Comparison of ENCODE assay signal across 21 cellular contexts in the genomic region with DNA sequence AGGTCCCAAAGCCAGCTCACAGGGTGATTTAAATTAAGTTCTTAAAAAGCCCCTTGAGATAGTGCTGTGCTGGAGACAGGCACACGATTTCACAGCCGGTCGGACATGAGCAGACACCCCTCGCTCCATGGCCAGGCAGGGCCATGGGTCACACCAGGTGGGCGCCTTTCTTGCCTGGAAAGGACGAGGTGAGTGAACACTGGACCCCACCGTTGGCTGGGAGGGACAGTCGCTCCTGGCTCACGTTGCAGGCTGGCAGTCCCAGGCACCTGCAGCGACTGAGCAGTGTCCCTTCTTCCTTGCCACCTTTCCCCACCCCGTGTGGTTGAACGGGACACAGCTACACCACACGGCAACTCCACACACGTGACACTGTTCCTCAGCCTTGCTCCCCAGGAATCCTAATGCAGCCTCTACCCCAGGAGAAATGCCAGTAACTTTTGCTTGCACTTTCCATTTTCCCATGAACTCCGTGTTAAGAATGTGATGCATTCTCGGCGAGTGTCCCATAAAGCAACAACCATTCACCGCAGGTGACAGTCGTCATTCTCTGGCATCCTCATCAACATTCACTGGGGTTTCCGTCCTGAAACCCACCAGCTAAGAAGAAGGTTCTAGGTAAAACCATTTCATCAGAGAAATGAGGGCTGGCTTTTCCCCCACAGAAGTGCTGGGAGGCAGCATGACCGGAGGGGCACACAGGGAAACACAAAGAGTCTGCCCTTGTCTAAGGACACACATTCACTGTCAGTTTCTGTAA.
DNase-seq lines count a peak whose midpoint lies in the region; ATAC-seq and TF ChIP-seq lines count a peak whose summit lies in the region.
"Had no signal": no experiment of that assay in that cellular context is flagged by ENCODE, and none has a peak within 500 bp of the region (broad histone marks: within the 10 kb centered on the region; RNA-seq: fewer than 3 reads in every experiment).

No MANE protein-coding gene starts in this region.

- TF ChIP-seq CTCF in smooth muscle cell (IDR thresholded peaks at IDR 0.05; ENCODE audit: borderline replicate concordance, insufficient read depth, poor library complexity, severe bottlenecking) = no peak

- H3K27ac ChIP-seq in smooth muscle cell (ENCODE audit: low read depth) = no peak overlapping the region
- H3K27ac ChIP-seq: lower lobe of right lung, neural progenitor cell, suprapubic skin, vagina had no signal

- POLR2A ChIA-PET in activated CD8-positive, alpha-beta T cell treated with anti-CD3 and anti-CD28 coated beads, Interleukin-2, amount 10 ng/mL, durations not matched to agents 7 days and 5 days (lab: Charles Lee) = no interaction called here

- H3K36me3 Mint-ChIP-seq in activated naive CD4-positive, alpha-beta T cell treated with anti-CD3 and anti-CD28 coated beads, Interleukin-2, amount 50 U/mL, for 72 hours = no peaks in the 10 kb centered on the region
- H3K36me3 Mint-ChIP-seq in activated CD8-positive, alpha-beta T cell treated with anti-CD3 and anti-CD28 coated beads, Interleukin-2, amount 10 ng/mL, durations not matched to agents 7 days and 5 days (ENCODE audit: low read depth) = no peaks in the 10 kb centered on the region
- H3K36me3 Mint-ChIP-seq: CD14-positive monocyte had no signal

- no peaks in the 10 kb centered on the region for H3K4me1 ChIP-seq in smooth muscle cell (ENCODE audit: low read depth)
- H3K4me1 ChIP-seq: lower lobe of right lung, neural progenitor cell, suprapubic skin, vagina had no signal

- H4K20me1 ChIP-seq in smooth muscle cell (ENCODE audit: low read depth) = no peaks in the 10 kb centered on the region

- CTCF ChIA-PET in activated CD8-positive, alpha-beta T cell treated with anti-CD3 and anti-CD28 coated beads, Interleukin-2, amount 10 ng/mL, durations not matched to agents 7 days and 5 days (lab: Charles Lee) = interaction anchor here (1.9 kb wide), 1 partner anchor 23 kb away, joined by 6 read pairs; no protein-coding TSS in a partner anchor

- H3K79me2 ChIP-seq in smooth muscle cell (ENCODE audit: low read depth) = no peaks in the 10 kb centered on the region

- H3K27me3 Mint-ChIP-seq in activated CD8-positive, alpha-beta T cell treated with anti-CD3 and anti-CD28 coated beads, Interleukin-2, amount 10 ng/mL, durations not matched to agents 7 days and 5 days (ENCODE audit: low read depth) = peaks cover 4% of the 10 kb centered on the region

- H3K9me3 Mint-ChIP-seq in activated naive CD4-positive, alpha-beta T cell treated with anti-CD3 and anti-CD28 coated beads, Interleukin-2, amount 50 U/mL, for 72 hours = no peaks in the 10 kb centered on the region
- no peaks in the 10 kb centered on the region for H3K9me3 Mint-ChIP-seq in activated CD8-positive, alpha-beta T cell treated with anti-CD3 and anti-CD28 coated beads, Interleukin-2, amount 10 ng/mL, durations not matched to agents 7 days and 5 days (ENCODE audit: insufficient read depth)
- H3K9me3 Mint-ChIP-seq: H9, neural progenitor cell had no signal

- H3K9ac ChIP-seq in smooth muscle cell (ENCODE audit: low read depth) = no peak overlapping the region
- H3K9ac ChIP-seq: neural progenitor cell had no signal

- peak overlapping the region; percentile 68 for H3K4me3 Mint-ChIP-seq in activated CD8-positive, alpha-beta T cell treated with anti-CD3 and anti-CD28 coated beads, Interleukin-2, amount 10 ng/mL, durations not matched to agents 7 days and 5 days
- H3K4me3 Mint-ChIP-seq: CD14-positive monocyte, H9, neural progenitor cell had no signal

- H3K9me3 ChIP-seq in smooth muscle cell (replicated peaks; ENCODE audit: low read depth) = no peaks in the 10 kb centered on the region
- H3K9me3 ChIP-seq: lower lobe of right lung, suprapubic skin, vagina had no signal

- no peak for DNase-seq in activated naive CD4-positive, alpha-beta T cell treated with anti-CD3 and anti-CD28 coated beads, Interleukin-2, amount 50 U/mL, for 72 hours (ENCODE audit: low spot score in 2 of 2)
- no peak for DNase-seq in activated naive CD4-positive, alpha-beta T cell treated with Interleukin-2 at 50 U/mL for 16 hours
- DNase-seq in activated CD8-positive, alpha-beta T cell treated with anti-CD3 and anti-CD28 coated beads, Interleukin-2, amount 10 ng/mL, durations not matched to agents 7 days and 5 days = peak; percentile 40
- peak; percentile 12 for DNase-seq in kidney tubule cell (ENCODE audit: low spot score)
- DNase-seq in NCI-H2081 treated with DMSO at 0.1 percent for 48 hours (lab: John Stamatoyannopoulos, UW) = no peak
- no peak for DNase-seq in sciatic nerve (ENCODE audit: low spot score)
- DNase-seq in smooth muscle cell (lab: John Stamatoyannopoulos, UW; ENCODE audit: unreplicated experiment) = no peak
- DNase-seq: activated gamma-delta T cell treated with Interleukin-2 at 50 U/mL for 16 hours, EL, H9, kidney, lower lobe of right lung, NCI-H1694, NCI-H2171 treated with DMSO at 0.1 percent for 48 hours, NCI-H524, SIG-M5 had no signal

- H3F3A ChIP-seq in smooth muscle cell (ENCODE audit: low read depth) = no peaks in the 10 kb centered on the region

- H3K4me3 ChIP-seq in smooth muscle cell = no peak overlapping the region
- H3K4me3 ChIP-seq: lower lobe of right lung, neural progenitor cell, suprapubic skin, vagina had no signal

- no peak for ATAC-seq in activated naive CD4-positive, alpha-beta T cell treated with anti-CD3 and anti-CD28 coated beads, Interleukin-2, amount 50 U/mL, for 72 hours
- ATAC-seq in activated CD8-positive, alpha-beta T cell treated with anti-CD3 and anti-CD28 coated beads, Interleukin-2, amount 10 ng/mL, durations not matched to agents 7 days and 5 days = peak; percentile 52
- ATAC-seq in sciatic nerve = no peak
- ATAC-seq: HepG2, lower lobe of right lung had no signal

- H3K4me1 Mint-ChIP-seq in activated CD8-positive, alpha-beta T cell treated with anti-CD3 and anti-CD28 coated beads, Interleukin-2, amount 10 ng/mL, durations not matched to agents 7 days and 5 days (ENCODE audit: low read depth) = peaks cover 38% of the 10 kb centered on the region
- H3K4me1 Mint-ChIP-seq: CD14-positive monocyte, H9, neural progenitor cell had no signal

- peak overlapping the region; percentile 68 to 82 for H3K27ac Mint-ChIP-seq in activated naive CD4-positive, alpha-beta T cell treated with anti-CD3 and anti-CD28 coated beads, Interleukin-2, amount 50 U/mL, for 72 hours
- peak overlapping the region; percentile 82 for H3K27ac Mint-ChIP-seq in activated CD8-positive, alpha-beta T cell treated with anti-CD3 and anti-CD28 coated beads, Interleukin-2, amount 10 ng/mL, durations not matched to agents 7 days and 5 days
- H3K27ac Mint-ChIP-seq: CD14-positive monocyte, neural progenitor cell had no signal

- no peaks in the 10 kb centered on the region for H3K27me3 ChIP-seq in smooth muscle cell (ENCODE audit: low read depth)
- H3K27me3 ChIP-seq: neural progenitor cell, suprapubic skin, vagina had no signal

- H3K4me2 ChIP-seq in smooth muscle cell = no peak overlapping the region
- H3K4me2 ChIP-seq: neural progenitor cell had no signal

- no peak overlapping the region for H2AFZ ChIP-seq in smooth muscle cell (ENCODE audit: low read depth)
- H2AFZ ChIP-seq: neural progenitor cell had no signal

- intact Hi-C loops in sciatic nerve (cut with DNase I) = no loop called here

- 93% methylated on average over 21 of the region's 21 CpGs for WGBS in smooth muscle cell (ENCODE audit: low lambda C conversion rate)

- peaks cover 9% of the 10 kb centered on the region for H3K36me3 ChIP-seq in smooth muscle cell (ENCODE audit: low read depth)
- H3K36me3 ChIP-seq: neural progenitor cell had no signal

Comparison
In these comparisons a context has a peak if more than half of its experiments do, and no peak if none do; other contexts are left out.
1. DNase-seq: peak in activated CD8-positive, alpha-beta T cell treated with anti-CD3 and anti-CD28 coated beads, Interleukin-2, amount 10 ng/mL, durations not matched to agents 7 days and 5 days (single experiment) and kidney tubule cell (single experiment); none in activated naive CD4-positive, alpha-beta T cell treated with anti-CD3 and anti-CD28 coated beads, Interleukin-2, amount 50 U/mL, for 72 hours (0 of 2), activated naive CD4-positive, alpha-beta T cell treated with Interleukin-2 at 50 U/mL for 16 hours (single experiment), NCI-H2081 treated with DMSO at 0.1 percent for 48 hours (single experiment), sciatic nerve (single experiment) and smooth muscle cell (single experiment).